Comparison of ENCODE assay signal across 1 cellular context in the genomic region with DNA sequence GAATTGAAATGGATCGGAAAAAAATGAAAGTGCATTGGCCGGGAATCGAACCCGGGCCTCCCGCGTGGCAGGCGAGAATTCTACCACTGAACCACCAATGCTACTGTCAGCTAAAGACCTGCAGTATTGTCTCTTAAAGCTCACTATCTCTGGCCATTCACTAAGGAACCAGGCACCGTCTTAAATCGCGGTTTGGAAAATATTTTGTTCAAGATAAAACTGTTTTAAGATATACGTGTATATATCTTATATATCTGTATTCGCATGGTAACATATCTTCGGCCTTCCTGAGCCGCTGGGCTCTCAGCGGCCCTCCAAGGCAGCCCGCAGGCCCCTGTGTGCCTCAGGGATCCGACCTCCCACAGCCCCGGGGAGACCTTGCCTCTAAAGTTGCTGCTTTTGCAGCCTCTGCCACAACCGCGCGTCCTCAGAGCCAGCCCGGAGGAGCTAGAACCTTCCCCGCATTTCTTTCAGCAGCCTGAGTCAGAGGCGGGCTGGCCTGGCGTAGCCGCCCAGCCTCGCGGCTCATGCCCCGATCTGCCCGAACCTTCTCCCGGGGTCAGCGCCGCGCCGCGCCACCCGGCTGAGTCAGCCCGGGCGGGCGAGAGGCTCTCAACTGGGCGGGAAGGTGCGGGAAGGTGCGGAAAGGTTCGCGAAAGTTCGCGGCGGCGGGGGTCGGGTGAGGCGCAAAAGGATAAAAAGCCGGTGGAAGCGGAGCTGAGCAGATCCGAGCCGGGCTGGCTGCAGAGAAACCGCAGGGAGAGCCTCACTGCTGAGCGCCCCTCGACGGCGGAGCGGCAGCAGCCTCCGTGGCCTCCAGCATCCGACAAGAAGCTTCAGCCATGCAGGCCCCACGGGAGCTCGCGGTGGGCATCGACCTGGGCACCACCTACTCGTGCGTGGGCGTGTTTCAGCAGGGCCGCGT.
TF ChIP-seq lines count a peak whose summit lies in the region.

A gene (plus strand): TSS at position 724 of the 925 bp plus-strand sequence. CDS start 119 bp downstream, at position 843.

TF ChIP-seq in HEK293, 187 proteins besides CTCF, POLR2A, EP300 and RAD21 (continued from another document):
- TF ChIP-seq, protein P1, sequence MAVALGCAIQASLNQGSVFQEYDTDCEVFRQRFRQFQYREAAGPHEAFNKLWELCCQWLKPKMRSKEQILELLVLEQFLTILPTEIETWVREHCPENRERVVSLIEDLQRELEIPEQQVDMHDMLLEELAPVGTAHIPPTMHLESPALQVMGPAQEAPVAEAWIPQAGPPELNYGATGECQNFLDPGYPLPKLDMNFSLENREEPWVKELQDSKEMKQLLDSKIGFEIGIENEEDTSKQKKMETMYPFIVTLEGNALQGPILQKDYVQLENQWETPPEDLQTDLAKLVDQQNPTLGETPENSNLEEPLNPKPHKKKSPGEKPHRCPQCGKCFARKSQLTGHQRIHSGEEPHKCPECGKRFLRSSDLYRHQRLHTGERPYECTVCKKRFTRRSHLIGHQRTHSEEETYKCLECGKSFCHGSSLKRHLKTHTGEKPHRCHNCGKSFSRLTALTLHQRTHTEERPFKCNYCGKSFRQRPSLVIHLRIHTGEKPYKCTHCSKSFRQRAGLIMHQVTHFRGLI (tag by site-specific recombination; IDR thresholded peaks at IDR 0.05), result 0 out of 2 replicates have a peak, but pooled peaks have one; percentile 43
- TF ChIP-seq KLF10 (tag by site-specific recombination; IDR thresholded peaks at IDR 0.05) (peak; percentile 40; the same call in 1 of the 2 replicates), ZNF629 (tag by site-specific recombination; IDR thresholded peaks at IDR 0.05) (0 out of 2 replicates have a peak, but pooled peaks have one; percentile 30), ZBTB8A (tag by site-specific recombination; IDR thresholded peaks at IDR 0.05) (peak; percentile 91), ZNF501 (tag by site-specific recombination; IDR thresholded peaks at IDR 0.05) (peak; percentile 54; the same call in 1 of the 2 replicates), ZNF660 (tag by site-specific recombination; IDR thresholded peaks at IDR 0.05) (peak; percentile 78), ZXDB (tag by site-specific recombination; IDR thresholded peaks at IDR 0.05) (peak; percentile 56), ZNF600 (tag by site-specific recombination; IDR thresholded peaks at IDR 0.05) (peak; percentile 59), ZNF394 (tag by site-specific recombination; IDR thresholded peaks at IDR 0.05; ENCODE audit: borderline replicate concordance) (peak; percentile 40)
- TF ChIP-seq, protein P2, sequence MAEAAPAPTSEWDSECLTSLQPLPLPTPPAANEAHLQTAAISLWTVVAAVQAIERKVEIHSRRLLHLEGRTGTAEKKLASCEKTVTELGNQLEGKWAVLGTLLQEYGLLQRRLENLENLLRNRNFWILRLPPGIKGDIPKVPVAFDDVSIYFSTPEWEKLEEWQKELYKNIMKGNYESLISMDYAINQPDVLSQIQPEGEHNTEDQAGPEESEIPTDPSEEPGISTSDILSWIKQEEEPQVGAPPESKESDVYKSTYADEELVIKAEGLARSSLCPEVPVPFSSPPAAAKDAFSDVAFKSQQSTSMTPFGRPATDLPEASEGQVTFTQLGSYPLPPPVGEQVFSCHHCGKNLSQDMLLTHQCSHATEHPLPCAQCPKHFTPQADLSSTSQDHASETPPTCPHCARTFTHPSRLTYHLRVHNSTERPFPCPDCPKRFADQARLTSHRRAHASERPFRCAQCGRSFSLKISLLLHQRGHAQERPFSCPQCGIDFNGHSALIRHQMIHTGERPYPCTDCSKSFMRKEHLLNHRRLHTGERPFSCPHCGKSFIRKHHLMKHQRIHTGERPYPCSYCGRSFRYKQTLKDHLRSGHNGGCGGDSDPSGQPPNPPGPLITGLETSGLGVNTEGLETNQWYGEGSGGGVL (tag by site-specific recombination; IDR thresholded peaks at IDR 0.05), result peak; percentile 79
TF ChIP-seq in HEK293: peak in this region for 43; not testable (repeated sequence) for 144.
